17 cellular contexts compared by ENCODE assay signal in the genomic region with DNA sequence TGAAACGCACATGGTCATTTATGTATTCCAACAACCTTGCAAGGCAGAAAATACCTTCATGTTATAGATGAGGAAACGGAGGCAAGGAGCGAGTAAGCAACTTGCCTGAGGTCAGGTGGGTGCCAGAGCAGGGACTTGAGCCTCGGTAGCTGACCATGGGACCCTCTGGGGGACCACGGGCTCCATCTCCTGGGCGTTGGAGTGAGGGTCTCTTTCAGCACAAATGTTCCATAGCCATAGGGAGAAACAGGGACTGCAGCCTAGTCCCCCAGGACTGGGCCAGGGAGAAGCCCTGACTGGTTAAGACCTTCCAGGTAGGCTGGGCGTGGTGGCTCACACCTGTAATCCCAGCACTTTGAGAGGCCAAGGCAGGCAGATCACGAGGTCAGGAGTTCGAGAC. TPM values are rescaled to one million over a fixed set of nuclear protein-coding genes. Genes with fewer than 3 reads are reported as not detected.
DNase-seq lines count a peak whose midpoint lies in the region; ATAC-seq and TF ChIP-seq lines count a peak whose summit lies in the region.
"Had no signal": no experiment of that assay in that cellular context is flagged by ENCODE, and none has a peak within 500 bp of the region (broad histone marks: within the 10 kb centered on the region; RNA-seq: fewer than 3 reads in every experiment).

No MANE protein-coding gene starts in this region.

- TF ChIP-seq EP300 in tibial nerve (IDR thresholded peaks at IDR 0.05), result no peak

- no peak overlapping the region for H3K4me3 ChIP-seq in endodermal cell (ENCODE audit: low read length)
- H3K4me3 ChIP-seq in neuronal stem cell (ENCODE audit: low read length in 2 of 2), result no peak overlapping the region
- H3K4me3 ChIP-seq in tibial nerve, result no peak overlapping the region
- H3K4me3 ChIP-seq: BLaER1, GM12878 had no signal

- H3K4me1 ChIP-seq in endodermal cell (ENCODE audit: control insufficient read depth, insufficient read depth, low read length), result no peaks in the 10 kb centered on the region
- H3K4me1 ChIP-seq in neuronal stem cell (ENCODE audit: control insufficient read depth in 2 of 2, insufficient read depth in 1 of 2, low read depth in 1 of 2, low read length in 2 of 2), result no peaks in the 10 kb centered on the region
- no peaks in the 10 kb centered on the region for H3K4me1 ChIP-seq in tibial nerve

- ATAC-seq in GM21526 (IDR thresholded peaks at IDR 0.05; ENCODE audit: low FRiP score, unreplicated experiment), result no peak
- ATAC-seq: GM12878, HCT116 had no signal

- H3K18ac ChIP-seq in neuronal stem cell (ENCODE audit: low read length), result no peak overlapping the region

- peaks cover 5% of the 10 kb centered on the region for H3K27me3 Mint-ChIP-seq in endodermal cell (ENCODE audit: insufficient read depth)

- H2BK120ac ChIP-seq in neuronal stem cell (ENCODE audit: low read depth, low read length), result no peak overlapping the region

- H3K36me3 ChIP-seq in endodermal cell (ENCODE audit: control insufficient read depth, insufficient read depth, low read length), result no peaks in the 10 kb centered on the region
- H3K36me3 ChIP-seq in neuronal stem cell (replicated peaks in 1 of 2; ENCODE audit: control insufficient read depth in 2 of 2, insufficient read depth in 2 of 2, low read length in 2 of 2), result no peaks in the 10 kb centered on the region
- no peaks in the 10 kb centered on the region for H3K36me3 ChIP-seq in tibial nerve
- H3K36me3 ChIP-seq: BLaER1 had no signal

- H4K8ac ChIP-seq in neuronal stem cell (ENCODE audit: low read depth, low read length), result no peak overlapping the region

- no peak overlapping the region for H3K27ac ChIP-seq in endodermal cell (ENCODE audit: low read depth, low read length)
- H3K27ac ChIP-seq in neuronal stem cell (replicated peaks; ENCODE audit: low read length), result no peak overlapping the region
- H3K27ac ChIP-seq in tibial nerve, result no peak overlapping the region
- H3K27ac ChIP-seq: 22Rv1, BLaER1, HL-60 had no signal

- no peak overlapping the region for H2BK12ac ChIP-seq in neuronal stem cell (ENCODE audit: low read length)

- peaks cover 1% of the 10 kb centered on the region for H3K9me3 Mint-ChIP-seq in endodermal cell
- H3K9me3 Mint-ChIP-seq: CD8-positive, alpha-beta memory T cell had no signal

- H3K4me2 ChIP-seq in neuronal stem cell (ENCODE audit: insufficient read depth, low read length, poor library complexity, severe bottlenecking), result no peak overlapping the region

- no peak overlapping the region for H2AK5ac ChIP-seq in neuronal stem cell (ENCODE audit: low read depth, low read length)

- no peaks in the 10 kb centered on the region for H3K79me1 ChIP-seq in neuronal stem cell (ENCODE audit: low read depth, low read length)

- no peaks in the 10 kb centered on the region for H3K4me1 Mint-ChIP-seq in endodermal cell

- no peak overlapping the region for H3K14ac ChIP-seq in neuronal stem cell (ENCODE audit: low read length)

- no peak overlapping the region for H3K27ac Mint-ChIP-seq in endodermal cell
- H3K27ac Mint-ChIP-seq: CD8-positive, alpha-beta memory T cell had no signal

- H3K36me3 Mint-ChIP-seq in endodermal cell (ENCODE audit: low read depth), result no peaks in the 10 kb centered on the region
- H3K36me3 Mint-ChIP-seq: CD8-positive, alpha-beta memory T cell had no signal

- DNase-seq in NCI-H82 (lab: John Stamatoyannopoulos, UW) (peak; percentile 53), NCI-H82 treated with DMSO at 0.1 percent for 48 hours (lab: John Stamatoyannopoulos, UW; ENCODE audit: unreplicated experiment) (no peak), SK-N-DZ (ENCODE audit: low spot score) (peak; percentile 44), endodermal cell (no peak), neuronal stem cell (ENCODE audit: low spot score) (no peak), tibial nerve (ENCODE audit: low spot score in 2 of 2) (no peak)
- DNase-seq: CD8-positive, alpha-beta memory T cell; DMS53; GOT3; IMR-90; KG1 had no signal

- no peaks in the 10 kb centered on the region for H3K9me3 ChIP-seq in endodermal cell (ENCODE audit: control insufficient read depth, low read length)
- no peaks in the 10 kb centered on the region for H3K9me3 ChIP-seq in neuronal stem cell (replicated peaks in 1 of 2; ENCODE audit: control insufficient read depth in 2 of 2, insufficient read depth in 1 of 2, low read depth in 1 of 2, low read length in 2 of 2)
- no peaks in the 10 kb centered on the region for H3K9me3 ChIP-seq in tibial nerve
- H3K9me3 ChIP-seq: BLaER1 had no signal

- H3K27me3 ChIP-seq in endodermal cell (ENCODE audit: control insufficient read depth, insufficient read depth, low read length, poor library complexity, severe bottlenecking), result no peaks in the 10 kb centered on the region
- H3K27me3 ChIP-seq in neuronal stem cell (ENCODE audit: control insufficient read depth in 3 of 3, insufficient read depth in 3 of 3, low read depth in 1 of 3, low read length in 3 of 3), result no peaks in the 10 kb centered on the region
- H3K27me3 ChIP-seq in tibial nerve, result no peaks in the 10 kb centered on the region
- H3K27me3 ChIP-seq: BLaER1 had no signal

- H3K23ac ChIP-seq in neuronal stem cell (ENCODE audit: low read depth, low read length, poor library complexity), result no peak overlapping the region

- TF ChIP-seq CTCF in endodermal cell (conservative IDR thresholded peaks at IDR 0.05) (peak; percentile 47), tibial nerve (IDR thresholded peaks at IDR 0.05) (no peak)

- no peak overlapping the region for H2AFZ ChIP-seq in neuronal stem cell (ENCODE audit: low read length)

- no peak for TF ChIP-seq POLR2A in tibial nerve (IDR thresholded peaks at IDR 0.05)

- H4K91ac ChIP-seq in neuronal stem cell (ENCODE audit: low read depth, low read length, poor library complexity), result no peak overlapping the region

- H3K4ac ChIP-seq in neuronal stem cell (ENCODE audit: low read length), result no peak overlapping the region

- H3K9ac ChIP-seq in endodermal cell (ENCODE audit: extremely low read depth, low read length, poor library complexity, severe bottlenecking) (no peak overlapping the region), neuronal stem cell (ENCODE audit: low read depth, low read length, poor library complexity) (no peak overlapping the region)
- H3K9ac ChIP-seq: BLaER1 had no signal

- no peak overlapping the region for H2BK15ac ChIP-seq in neuronal stem cell (ENCODE audit: low read length)

- WGBS in endodermal cell (ENCODE audit: insufficient coverage in 1 of 2, insufficient read length in 1 of 2), 2 experiments, result 86 to 88% methylated on average over 5 to 9 of the region's 9 CpGs
- no CpG with 5 or more reads among the region's 9 CpGs for WGBS in neuronal stem cell (ENCODE audit: extremely low coverage in 2 of 2, insufficient read length in 2 of 2, insufficient replicate concordance in 1 of 2), 2 donors
- WGBS in tibial nerve, 2 donors, result 84 to 86% methylated on average over 8 to 9 of the region's 9 CpGs

- no peak overlapping the region for H2BK5ac ChIP-seq in neuronal stem cell (ENCODE audit: low read length)

- no peak overlapping the region for H3K4me3 Mint-ChIP-seq in endodermal cell

RNA-seq across cellular contexts. Expression of gene ADGRE5, which starts 38.4 kb away (rescaled TPM):
- not detected in 2 replicates for polyA plus RNA-seq in SK-N-DZ (2014; cell fraction: cytosol; rRNA removed)
- polyA plus RNA-seq in SK-N-DZ (2014; cell fraction: nucleus; rRNA removed), result 0.24 and 0.45 TPM in 2 replicates
- total RNA-seq in endodermal cell (1 to 10 TPM in 1 of 2 donors, under 1 TPM in 1; 0.60 to 1.2 TPM), tibial nerve (10 to 100 TPM; 22.0 to 40.9 (median 27.7) TPM)
- 2.8 TPM for polyA plus RNA-seq in endodermal cell (2013, experiment 1 of 2)
- polyA plus RNA-seq in endodermal cell (2013, experiment 2 of 2), result 2.3 TPM
- polyA plus RNA-seq in neuronal stem cell (2013, experiment 1 of 2), result 0.74 TPM
- 0.72 TPM for polyA plus RNA-seq in neuronal stem cell (2013, experiment 2 of 2)

Comparison
In these comparisons a context has a peak if more than half of its experiments do, and no peak if none do; other contexts are left out.
1. DNase-seq: peak in NCI-H82 (single experiment) and SK-N-DZ (single experiment); none in NCI-H82 treated with DMSO at 0.1 percent for 48 hours (single experiment), endodermal cell (single experiment), neuronal stem cell (single experiment) and tibial nerve (0 of 2).
2. RNA of gene ADGRE5, which starts 38.4 kb away (total RNA-seq): 22.0 to 40.9 TPM in tibial nerve; 0.60 to 1.2 TPM in endodermal cell; every median in the first group is over 10 times any median in the second.